Comparison of ENCODE assay signal across 32 cellular contexts in genomic region chr2:44470151-44470550, GRCh38.
"Had no signal": no experiment of that assay in that cellular context is flagged by ENCODE, and none has a peak within 500 bp of the region (broad histone marks: within the 10 kb centered on the region; RNA-seq: fewer than 3 reads in every experiment).

No MANE protein-coding gene starts in this region.

- H3K27me3 Mint-ChIP-seq: activated naive CD8-positive, alpha-beta T cell treated with anti-CD3 and anti-CD28 coated beads, Interleukin-2, amount 10 ng/mL, durations not matched to agents 7 days and 5 days; brain; progenitor cell of endocrine pancreas; stimulated activated memory B cell treated with anti-CD40 and anti-IgM and Interleukin-4, amounts not matched to agents 10 μg/mL and 1 μg/mL and 100 μg/mL, for 72 hours; stimulated activated naive CD8-positive, alpha-beta T cell treated with anti-CD3 and anti-CD28 coated beads, Interleukin-15, amount 100 ng/mL, for 72 hours; type B pancreatic cell had no signal

- H3K4me3 Mint-ChIP-seq: activated naive CD8-positive, alpha-beta T cell treated with anti-CD3 and anti-CD28 coated beads, Interleukin-2, amount 10 ng/mL, durations not matched to agents 7 days and 5 days; brain; nephron progenitor cell; stimulated activated memory B cell treated with anti-CD40 and anti-IgM and Interleukin-4, amounts not matched to agents 10 μg/mL and 1 μg/mL and 100 μg/mL, for 72 hours; stimulated activated naive CD8-positive, alpha-beta T cell treated with anti-CD3 and anti-CD28 coated beads, Interleukin-15, amount 100 ng/mL, for 72 hours; type B pancreatic cell had no signal

- H3K9me3 Mint-ChIP-seq: activated naive CD8-positive, alpha-beta T cell treated with anti-CD3 and anti-CD28 coated beads, Interleukin-2, amount 10 ng/mL, durations not matched to agents 7 days and 5 days had no signal

- H3K27me3 ChIP-seq: ascending aorta, cardiac muscle cell, colonic mucosa, gastrocnemius medialis, neutrophil, ovary, uterus had no signal

- H3K4me1 Mint-ChIP-seq: activated naive CD8-positive, alpha-beta T cell treated with anti-CD3 and anti-CD28 coated beads, Interleukin-2, amount 10 ng/mL, durations not matched to agents 7 days and 5 days; brain; nephron progenitor cell; stimulated activated memory B cell treated with anti-CD40 and anti-IgM and Interleukin-4, amounts not matched to agents 10 μg/mL and 1 μg/mL and 100 μg/mL, for 72 hours; stimulated activated naive CD8-positive, alpha-beta T cell treated with anti-CD3 and anti-CD28 coated beads, Interleukin-15, amount 100 ng/mL, for 72 hours had no signal

- H3K27ac ChIP-seq: ascending aorta, cardiac muscle cell, colonic mucosa, gastrocnemius medialis, neutrophil, ovary, skin epidermis, uterus had no signal

- H3K4me1 ChIP-seq: ascending aorta, colonic mucosa, gastrocnemius medialis, uterus had no signal

- H3K9me3 ChIP-seq: colonic mucosa, gastrocnemius medialis, neutrophil, ovary had no signal

- FAIRE-seq: keratinocyte had no signal

- H3K36me3 Mint-ChIP-seq: activated naive CD8-positive, alpha-beta T cell treated with anti-CD3 and anti-CD28 coated beads, Interleukin-2, amount 10 ng/mL, durations not matched to agents 7 days and 5 days; brain; stimulated activated memory B cell treated with anti-CD40 and anti-IgM and Interleukin-4, amounts not matched to agents 10 μg/mL and 1 μg/mL and 100 μg/mL, for 72 hours; type B pancreatic cell had no signal

- DNase-seq: activated CD4-positive, alpha-beta T cell treated with anti-CD3 and anti-CD28 coated beads for 4 hours; activated CD4-positive, alpha-beta T cell treated with anti-CD3 and anti-CD28 coated beads, Interleukin-2, amount 50 U/mL, for 4 hours; activated effector memory CD4-positive, alpha-beta T cell treated with Interleukin-2 at 50 U/mL for 16 hours; activated naive CD4-positive, alpha-beta T cell treated with Interleukin-2 at 50 U/mL for 16 hours; activated naive CD8-positive, alpha-beta T cell treated with anti-CD3 and anti-CD28 coated beads, Interleukin-2, amount 10 ng/mL, durations not matched to agents 7 days and 5 days; activated T-cell treated with anti-CD3 and anti-CD28 coated beads for 4 hours; cerebellar nuclear complex; colonic mucosa; effector CD8-positive, alpha-beta T cell; gastrocnemius medialis; glutamatergic neuron; left cardiac atrium; left ventricle myocardium superior; mucosa of descending colon; nephron progenitor cell; ovary; stimulated activated CD4-positive, alpha-beta T cell treated with anti-CD3 and anti-CD28 coated beads, Interleukin-12 subunit alpha, Interleukin-12 subunit beta, amount 100 ng/mL, for 4 hours; stimulated activated CD4-positive, alpha-beta T cell treated with anti-CD3 and anti-CD28 coated beads, Interleukin-4, amount 100 ng/mL, for 4 hours; stimulated activated CD8-positive, alpha-beta memory T cell treated with anti-CD3 and anti-CD28 coated beads, Interleukin-4, amount 100 ng/mL, for 48 hours; stimulated activated naive CD8-positive, alpha-beta T cell treated with anti-CD3 and anti-CD28 coated beads, Interleukin-15, amount 100 ng/mL, for 72 hours; substantia nigra; uterus had no signal

- H3K27ac Mint-ChIP-seq: activated naive CD8-positive, alpha-beta T cell treated with anti-CD3 and anti-CD28 coated beads, Interleukin-2, amount 10 ng/mL, durations not matched to agents 7 days and 5 days; brain; nephron progenitor cell; progenitor cell of endocrine pancreas; stimulated activated memory B cell treated with anti-CD40 and anti-IgM and Interleukin-4, amounts not matched to agents 10 μg/mL and 1 μg/mL and 100 μg/mL, for 72 hours; type B pancreatic cell had no signal

- H3K36me3 ChIP-seq: ascending aorta, cardiac muscle cell, colonic mucosa, gastrocnemius medialis, neutrophil, ovary, uterus had no signal

- H3K4me3 ChIP-seq: ascending aorta, cardiac muscle cell, colonic mucosa, gastrocnemius medialis, mucosa of descending colon, ovary, skin epidermis, uterus had no signal

- ATAC-seq: gastrocnemius medialis; left cardiac atrium; left ventricle myocardium superior; mucosa of descending colon; sciatic nerve; stimulated activated memory B cell treated with anti-CD40 and anti-IgM and Interleukin-4, amounts not matched to agents 10 μg/mL and 1 μg/mL and 100 μg/mL, for 72 hours; stimulated activated naive CD8-positive, alpha-beta T cell treated with anti-CD3 and anti-CD28 coated beads, Interleukin-15, amount 100 ng/mL, for 72 hours had no signal
